33 cellular contexts compared by ENCODE assay signal in genomic region chr20:37619496-37619895, GRCh38.
"Had no signal": no experiment of that assay in that cellular context is flagged by ENCODE, and none has a peak within 500 bp of the region (broad histone marks: within the 10 kb centered on the region; RNA-seq: fewer than 3 reads in every experiment).

No MANE protein-coding gene starts in this region.

- H3K4me1 ChIP-seq: adrenal gland, ascending aorta, body of pancreas, breast epithelium had no signal

- H3K27me3 ChIP-seq: adrenal gland, ascending aorta, body of pancreas, brain microvascular endothelial cell had no signal

- DNase-seq: activated effector memory CD4-positive, alpha-beta T cell treated with anti-CD3 and anti-CD28 coated beads, Interleukin-2, amount 50 U/mL, for 16 hours; activated effector memory CD4-positive, alpha-beta T cell treated with Interleukin-2 at 50 U/mL for 16 hours; activated gamma-delta T cell; activated gamma-delta T cell treated with Interleukin-2 at 50 U/mL for 16 hours; activated naive CD4-positive, alpha-beta T cell; activated naive CD4-positive, alpha-beta T cell treated with anti-CD3 and anti-CD28 coated beads for 36 hours; activated naive CD4-positive, alpha-beta T cell treated with anti-CD3 and anti-CD28 coated beads, Interleukin-2, amount 10 ng/mL, durations not matched to agents 7 days and 5 days; activated naive CD4-positive, alpha-beta T cell treated with anti-CD3 and anti-CD28 coated beads, Interleukin-2, amount 50 U/mL, for 16 hours; activated naive CD4-positive, alpha-beta T cell treated with Interleukin-2 at 50 U/mL for 16 hours; activated naive CD8-positive, alpha-beta T cell treated with anti-CD3 and anti-CD28 coated beads for 36 hours; activated naive CD8-positive, alpha-beta T cell treated with anti-CD3 and anti-CD28 coated beads, Interleukin-2, amount 10 ng/mL, durations not matched to agents 7 days and 5 days; activated naive CD8-positive, alpha-beta T cell treated with anti-CD3 and anti-CD28 coated beads, Interleukin-2, amount 50 U/mL, for 24 hours; activated T-cell treated with anti-CD3 and anti-CD28 coated beads, Interleukin-2, amount 50 U/mL, for 24 hours; activated T-cell treated with anti-CD3 and anti-CD28 coated beads, Interleukin-2, amount 50 U/mL, for 4 hours; activated T-cell treated with anti-CD3 and anti-CD28 coated beads, Interleukin-2, amount 50 U/mL, for 48 hours; activated T-cell treated with anti-CD3 and anti-CD28 coated beads, Interleukin-2, amount 50 U/mL, for 72 hours; adrenal gland; amniotic stem cell; amygdala; anterior cingulate cortex; aorta; body of pancreas; brain microvascular endothelial cell; caudate nucleus; central memory CD4-positive, alpha-beta T cell; cerebellar nuclear complex had no signal

- H3K27ac ChIP-seq: adrenal gland, ascending aorta, body of pancreas, brain microvascular endothelial cell, breast epithelium, cardiac muscle cell had no signal

- H3K9me3 ChIP-seq: adrenal gland, ascending aorta, body of pancreas had no signal

- H3K4me3 ChIP-seq: adrenal gland, ascending aorta, body of pancreas, breast epithelium, cardiac muscle cell had no signal

- ATAC-seq: activated naive CD4-positive, alpha-beta T cell treated with anti-CD3 and anti-CD28 coated beads, Interleukin-2, amount 50 U/mL, for 72 hours; activated naive CD8-positive, alpha-beta T cell treated with anti-CD3 and anti-CD28 coated beads, Interleukin-2, amount 50 U/mL, for 24 hours; activated T-cell treated with anti-CD3 and anti-CD28 coated beads, Interleukin-2, amount 50 U/mL, for 4 hours; activated T-cell treated with anti-CD3 and anti-CD28 coated beads, Interleukin-2, amount 50 U/mL, for 72 hours; activated T-helper 17 cell treated with anti-CD3 and anti-CD28 coated beads, Interleukin-2, amount 50 U/mL, for 72 hours; body of pancreas had no signal

- FAIRE-seq: astrocyte, bronchial epithelial cell had no signal

- H3K36me3 ChIP-seq: adrenal gland, ascending aorta, brain microvascular endothelial cell, breast epithelium, cardiac muscle cell had no signal
